27 cellular contexts compared by ENCODE assay signal in the genomic region with DNA sequence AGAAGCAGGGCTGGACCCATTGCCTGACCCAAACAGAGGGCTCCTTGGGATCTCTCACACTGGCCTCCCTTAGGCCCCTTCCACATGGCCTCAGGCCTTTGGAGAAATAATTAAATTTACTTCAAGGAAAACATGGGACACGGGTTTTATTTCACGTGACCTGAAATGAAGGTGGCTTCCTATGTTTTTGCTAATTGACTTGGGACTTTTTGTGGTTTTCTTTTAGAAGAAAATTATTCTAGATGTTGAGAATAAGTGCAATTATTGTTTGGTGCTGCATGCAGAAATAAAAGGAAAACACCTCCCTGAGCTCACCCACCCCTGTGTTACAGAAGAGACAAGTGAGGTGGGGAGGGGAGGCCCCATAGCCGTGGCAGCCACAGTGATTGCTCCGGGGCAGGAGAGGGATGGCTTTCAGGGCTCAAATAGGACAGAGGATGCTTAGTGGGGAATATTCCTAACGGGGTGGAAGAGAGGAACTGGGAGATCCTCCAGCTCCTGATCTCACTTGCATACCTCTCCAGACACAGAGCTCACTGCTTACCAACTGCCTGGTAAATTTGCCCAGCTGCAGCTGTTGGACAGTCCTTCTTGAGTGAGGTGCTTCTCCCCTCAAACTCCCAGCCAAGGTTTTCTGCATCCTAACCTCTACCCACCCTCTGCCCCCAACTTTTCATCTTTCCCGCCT. TPM values are rescaled to one million over a fixed set of nuclear protein-coding genes. Genes with fewer than 3 reads are reported as not detected.
DNase-seq lines count a peak whose midpoint lies in the region; TF ChIP-seq lines count a peak whose summit lies in the region.
"Had no signal": no experiment of that assay in that cellular context is flagged by ENCODE, and none has a peak within 500 bp of the region (broad histone marks: within the 10 kb centered on the region; RNA-seq: fewer than 3 reads in every experiment).

No MANE protein-coding gene starts in this region.

- H3K27me3 ChIP-seq in tibial artery = no peaks in the 10 kb centered on the region
- H3K27me3 ChIP-seq in MM.1S (replicated peaks; ENCODE audit: insufficient read depth, low read length) = no peaks in the 10 kb centered on the region
- H3K27me3 ChIP-seq: cardiac muscle cell, SJSA1, thyroid gland had no signal

- H3K9me2 ChIP-seq in MM.1S (replicated peaks; ENCODE audit: insufficient read depth, low read length) = no peaks in the 10 kb centered on the region

- H3K27ac Mint-ChIP-seq in brain (peak overlapping the region in 3 of 5 experiments; percentile 73 to 91 (median 87)), mesothelial cell of epicardium (peak overlapping the region; percentile 59)
- H3K27ac Mint-ChIP-seq: activated CD8-positive, alpha-beta memory T cell treated with anti-CD3 and anti-CD28 coated beads, Interleukin-2, amount 10 ng/mL, durations not matched to agents 7 days and 5 days; activated naive CD8-positive, alpha-beta T cell treated with anti-CD3 and anti-CD28 coated beads, Interleukin-2, amount 10 ng/mL, durations not matched to agents 7 days and 5 days; natural killer cell had no signal

- H3K4me1 Mint-ChIP-seq in brain = peaks cover 62% of the 10 kb centered on the region
- H3K4me1 Mint-ChIP-seq in mesothelial cell of epicardium = peaks cover 41% of the 10 kb centered on the region
- H3K4me1 Mint-ChIP-seq: activated CD8-positive, alpha-beta memory T cell treated with anti-CD3 and anti-CD28 coated beads, Interleukin-2, amount 10 ng/mL, durations not matched to agents 7 days and 5 days; natural killer cell; stimulated activated naive CD8-positive, alpha-beta T cell treated with anti-CD3 and anti-CD28 coated beads, Interleukin-15, amount 100 ng/mL, for 72 hours had no signal

- no peaks in the 10 kb centered on the region for H3K36me3 ChIP-seq in tibial artery
- no peaks in the 10 kb centered on the region for H3K36me3 ChIP-seq in MM.1S (replicated peaks; ENCODE audit: insufficient read depth, low read length)
- H3K36me3 ChIP-seq: cardiac muscle cell, SJSA1, thyroid gland had no signal

- H3K4me2 ChIP-seq in MM.1S (ENCODE audit: low read depth, low read length) = no peak overlapping the region

- no peaks in the 10 kb centered on the region for H3K79me2 ChIP-seq in MM.1S (ENCODE audit: low read length)

- no peaks in the 10 kb centered on the region for H3K9me3 Mint-ChIP-seq in brain
- H3K9me3 Mint-ChIP-seq in mesothelial cell of epicardium = no peaks in the 10 kb centered on the region
- H3K9me3 Mint-ChIP-seq: activated naive CD8-positive, alpha-beta T cell treated with anti-CD3 and anti-CD28 coated beads, Interleukin-2, amount 10 ng/mL, durations not matched to agents 7 days and 5 days; activated T-cell treated with anti-CD3 and anti-CD28 coated beads, Interleukin-2, amount 50 U/mL, for 4 hours; natural killer cell; stimulated activated naive CD8-positive, alpha-beta T cell treated with anti-CD3 and anti-CD28 coated beads, Interleukin-15, amount 100 ng/mL, for 72 hours had no signal

- intact Hi-C loops in tibial artery (cut with DNase I; ENCODE audit: low total_unique reads) = no loop called here

- H4K20me1 ChIP-seq in MM.1S (ENCODE audit: insufficient read depth, low read length) = no peaks in the 10 kb centered on the region

- no peak overlapping the region for H3K4me3 Mint-ChIP-seq in brain
- H3K4me3 Mint-ChIP-seq in mesothelial cell of epicardium = no peak overlapping the region
- H3K4me3 Mint-ChIP-seq: activated CD8-positive, alpha-beta memory T cell treated with anti-CD3 and anti-CD28 coated beads, Interleukin-2, amount 10 ng/mL, durations not matched to agents 7 days and 5 days; activated naive CD8-positive, alpha-beta T cell treated with anti-CD3 and anti-CD28 coated beads, Interleukin-2, amount 10 ng/mL, durations not matched to agents 7 days and 5 days; activated T-cell treated with anti-CD3 and anti-CD28 coated beads, Interleukin-2, amount 50 U/mL, for 4 hours; natural killer cell; stimulated activated naive CD8-positive, alpha-beta T cell treated with anti-CD3 and anti-CD28 coated beads, Interleukin-15, amount 100 ng/mL, for 72 hours had no signal

- H3K4me3 ChIP-seq in tibial artery = no peak overlapping the region
- no peak overlapping the region for H3K4me3 ChIP-seq in MM.1S (ENCODE audit: low read length)
- H3K4me3 ChIP-seq: cardiac muscle cell, mucosa of descending colon, SJSA1, thyroid gland had no signal

- TF ChIP-seq CTCF in RWPE1 (conservative IDR thresholded peaks at IDR 0.05; ENCODE audit: low read depth) = no peak
- TF ChIP-seq CTCF in brain (conservative IDR thresholded peaks at IDR 0.05) = no peak
- TF ChIP-seq CTCF in mesothelial cell of epicardium (IDR thresholded peaks at IDR 0.05; ENCODE audit: unreplicated experiment) = no peak
- no peak for TF ChIP-seq CTCF in tibial artery (IDR thresholded peaks at IDR 0.05)
- TF ChIP-seq CTCF in MM.1S (IDR thresholded peaks at IDR 0.05; ENCODE audit: low read length) = no peak

- no peaks in the 10 kb centered on the region for H3K27me3 Mint-ChIP-seq in brain
- no peaks in the 10 kb centered on the region for H3K27me3 Mint-ChIP-seq in mesothelial cell of epicardium (ENCODE audit: low read depth)
- H3K27me3 Mint-ChIP-seq: activated CD8-positive, alpha-beta memory T cell treated with anti-CD3 and anti-CD28 coated beads, Interleukin-2, amount 10 ng/mL, durations not matched to agents 7 days and 5 days; activated naive CD8-positive, alpha-beta T cell treated with anti-CD3 and anti-CD28 coated beads, Interleukin-2, amount 10 ng/mL, durations not matched to agents 7 days and 5 days; stimulated activated naive CD8-positive, alpha-beta T cell treated with anti-CD3 and anti-CD28 coated beads, Interleukin-15, amount 100 ng/mL, for 72 hours had no signal

- CTCF ChIA-PET in RWPE1 (lab: Yijun Ruan, JAX) = no interaction called here

- no peak overlapping the region for H3K9ac ChIP-seq in MM.1S (ENCODE audit: low read length)

- no peaks in the 10 kb centered on the region for H3F3A ChIP-seq in MM.1S (ENCODE audit: insufficient read depth, low read length)

- peaks cover 0 to 67% (median 61%) of the 10 kb centered on the region in 4 donors for H3K4me1 ChIP-seq in tibial artery
- H3K4me1 ChIP-seq in MM.1S (ENCODE audit: low read length) = no peaks in the 10 kb centered on the region
- H3K4me1 ChIP-seq: Caco-2, SJSA1 had no signal

- DNase-seq in RWPE1 (ENCODE audit: low spot score) = no peak
- no peak for DNase-seq in mesothelial cell of epicardium (ENCODE audit: low spot score in 2 of 2, unreplicated experiment in 2 of 2)
- DNase-seq in tibial artery = no peak
- DNase-seq in MM.1S = no peak
- DNase-seq in HuH-7.5 (ENCODE audit: low spot score) = no peak
- DNase-seq in stimulated activated CD4-positive, alpha-beta T cell treated with anti-CD3 and anti-CD28 coated beads, Interleukin-1b, Interleukin-23, amount 100 ng/mL, for 48 hours = no peak
- DNase-seq: activated CD8-positive, alpha-beta memory T cell treated with anti-CD3 and anti-CD28 coated beads, Interleukin-2, amount 10 ng/mL, durations not matched to agents 7 days and 5 days; activated gamma-delta T cell treated with Interleukin-2 at 50 U/mL for 16 hours; activated naive CD8-positive, alpha-beta T cell treated with anti-CD3 and anti-CD28 coated beads, Interleukin-2, amount 10 ng/mL, durations not matched to agents 7 days and 5 days; activated T-cell treated with anti-CD3 and anti-CD28 coated beads, Interleukin-2, amount 50 U/mL, for 4 hours; aorta; Caco-2; DMS53; KBM-7; kidney glomerular epithelial cell; mucosa of descending colon; natural killer cell; NCI-H1105; NCI-H187; stimulated activated CD4-positive, alpha-beta T cell treated with anti-CD3 and anti-CD28 coated beads, Interleukin-2, amount 100 ng/mL, for 24 hours; stimulated activated CD8-positive, alpha-beta memory T cell treated with anti-CD3 and anti-CD28 coated beads, Interleukin-4, amount 100 ng/mL, for 48 hours; stimulated activated naive CD8-positive, alpha-beta T cell treated with anti-CD3 and anti-CD28 coated beads, Interleukin-15, amount 100 ng/mL, for 72 hours; T-helper 1 cell had no signal

- no peak overlapping the region for H2AFZ ChIP-seq in MM.1S (ENCODE audit: low read length)

- H3K27ac ChIP-seq in RWPE1 (peak overlapping the region; percentile 30), tibial artery (peak overlapping the region; percentile 84 to 92), MM.1S (ENCODE audit: low read length) (no peak overlapping the region)
- H3K27ac ChIP-seq: SJSA1 had no signal

- H3K9me3 ChIP-seq in tibial artery (no peaks in the 10 kb centered on the region), MM.1S (replicated peaks; ENCODE audit: insufficient read depth, low read length) (no peaks in the 10 kb centered on the region)
- H3K9me3 ChIP-seq: Caco-2, mucosa of descending colon, SJSA1, thyroid gland had no signal

- H3K36me3 Mint-ChIP-seq in brain (no peaks in the 10 kb centered on the region), mesothelial cell of epicardium (no peaks in the 10 kb centered on the region)
- H3K36me3 Mint-ChIP-seq: activated CD8-positive, alpha-beta memory T cell treated with anti-CD3 and anti-CD28 coated beads, Interleukin-2, amount 10 ng/mL, durations not matched to agents 7 days and 5 days; activated naive CD8-positive, alpha-beta T cell treated with anti-CD3 and anti-CD28 coated beads, Interleukin-2, amount 10 ng/mL, durations not matched to agents 7 days and 5 days; natural killer cell had no signal

- POLR2A ChIA-PET in RWPE1 (lab: Yijun Ruan, JAX; ENCODE audit: low non-redundant PET) = no interaction called here

RNA-seq across cellular contexts. Expression of a gene that starts 29.2 kb away (rescaled TPM):
- polyA plus RNA-seq in brain (ENCODE audit: insufficient read depth, low read depth, low replicate concordance) = 1,543 TPM
- 1,237 to 1,322 TPM (median 1,301 TPM) in 3 replicates for total RNA-seq in mesothelial cell of epicardium

RNA-seq across cellular contexts. Expression of a gene that starts 31.5 kb away (rescaled TPM):
- polyA plus RNA-seq in brain (ENCODE audit: insufficient read depth, low read depth, low replicate concordance) = 15.2 TPM
- total RNA-seq in mesothelial cell of epicardium = 32.0 to 34.6 TPM (median 32.2 TPM) in 3 replicates

RNA-seq across cellular contexts. Expression of a gene that starts 41.6 kb away (rescaled TPM):
- polyA plus RNA-seq in brain (ENCODE audit: insufficient read depth, low read depth, low replicate concordance) = 11.5 TPM
- 47.8 to 59.0 TPM (median 58.7 TPM) in 3 replicates for total RNA-seq in mesothelial cell of epicardium

RNA-seq across cellular contexts. Expression of a gene that starts 50.0 kb away (rescaled TPM):
- polyA plus RNA-seq in brain (ENCODE audit: insufficient read depth, low read depth, low replicate concordance) = 70.3 TPM
- total RNA-seq in mesothelial cell of epicardium = 13.7 to 15.5 TPM (median 14.8 TPM) in 3 replicates

RNA-seq across cellular contexts. Expression of a gene that starts 51.1 kb away (rescaled TPM):
- 39.3 TPM for polyA plus RNA-seq in brain (ENCODE audit: insufficient read depth, low read depth, low replicate concordance)
- total RNA-seq in mesothelial cell of epicardium = 25.9 to 27.2 TPM (median 26.0 TPM) in 3 replicates
